1 cellular context compared by ENCODE assay signal in the genomic region with DNA sequence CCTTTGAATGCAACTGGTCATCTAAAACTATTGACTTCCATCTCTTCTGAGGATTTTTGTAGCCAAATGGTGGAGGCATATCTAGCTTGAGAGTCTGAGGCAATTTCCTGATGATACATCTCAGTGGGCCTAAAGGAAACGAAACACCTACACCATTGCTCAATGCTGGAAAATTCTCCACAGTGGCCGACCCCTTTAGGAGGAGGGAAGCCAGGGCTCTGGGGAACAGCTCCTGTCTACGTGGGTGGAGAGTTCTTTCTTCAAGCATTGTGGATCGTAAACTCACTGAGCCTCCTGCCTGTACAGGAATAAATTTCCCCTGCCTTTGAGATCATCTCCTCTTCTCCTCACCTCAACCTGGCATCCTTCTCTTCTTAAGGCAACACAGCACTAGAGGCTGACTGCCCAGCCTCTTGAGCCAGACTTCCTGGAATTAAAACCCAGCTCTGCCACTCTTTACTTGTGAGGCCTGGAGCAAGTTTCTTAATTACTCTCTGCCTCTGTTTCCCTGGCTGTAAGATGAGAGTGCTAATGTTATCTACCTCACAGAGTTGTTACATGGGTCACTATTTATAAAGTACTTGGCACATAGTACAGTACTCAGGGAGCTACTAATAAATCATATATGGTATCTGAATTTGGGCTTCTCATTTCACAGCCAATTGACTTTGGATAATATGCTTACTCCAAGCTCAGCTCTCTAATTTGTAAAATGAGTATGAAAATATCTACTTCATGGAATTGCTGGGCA.
A peak's percentile ranks its signal among the peaks of the same experiment; 100 is the strongest.
TF ChIP-seq lines count a peak whose summit lies in the region.

No MANE protein-coding gene starts in this region.

TF ChIP-seq in HEK293, 187 proteins besides CTCF, POLR2A, EP300 and RAD21 (continued from another document):
- TF ChIP-seq, protein P1, sequence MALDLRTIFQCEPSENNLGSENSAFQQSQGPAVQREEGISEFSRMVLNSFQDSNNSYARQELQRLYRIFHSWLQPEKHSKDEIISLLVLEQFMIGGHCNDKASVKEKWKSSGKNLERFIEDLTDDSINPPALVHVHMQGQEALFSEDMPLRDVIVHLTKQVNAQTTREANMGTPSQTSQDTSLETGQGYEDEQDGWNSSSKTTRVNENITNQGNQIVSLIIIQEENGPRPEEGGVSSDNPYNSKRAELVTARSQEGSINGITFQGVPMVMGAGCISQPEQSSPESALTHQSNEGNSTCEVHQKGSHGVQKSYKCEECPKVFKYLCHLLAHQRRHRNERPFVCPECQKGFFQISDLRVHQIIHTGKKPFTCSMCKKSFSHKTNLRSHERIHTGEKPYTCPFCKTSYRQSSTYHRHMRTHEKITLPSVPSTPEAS (tag by site-specific recombination; IDR thresholded peaks at IDR 0.05), result no peak
- TF ChIP-seq ZNF791 (tag by site-specific recombination; IDR thresholded peaks at IDR 0.05) (no peak), ZFHX2 (tag by site-specific recombination; conservative IDR thresholded peaks at IDR 0.05) (peak; percentile 81), ZNF292 (tag by site-specific recombination; IDR thresholded peaks at IDR 0.05; ENCODE audit: borderline replicate concordance, low read depth) (no peak), YY1 (tag by site-specific recombination; IDR thresholded peaks at IDR 0.05) (no peak), EGR2 (tag by site-specific recombination; IDR thresholded peaks at IDR 0.05; ENCODE audit: low read depth) (peak; percentile 77)
- TF ChIP-seq, protein P2, sequence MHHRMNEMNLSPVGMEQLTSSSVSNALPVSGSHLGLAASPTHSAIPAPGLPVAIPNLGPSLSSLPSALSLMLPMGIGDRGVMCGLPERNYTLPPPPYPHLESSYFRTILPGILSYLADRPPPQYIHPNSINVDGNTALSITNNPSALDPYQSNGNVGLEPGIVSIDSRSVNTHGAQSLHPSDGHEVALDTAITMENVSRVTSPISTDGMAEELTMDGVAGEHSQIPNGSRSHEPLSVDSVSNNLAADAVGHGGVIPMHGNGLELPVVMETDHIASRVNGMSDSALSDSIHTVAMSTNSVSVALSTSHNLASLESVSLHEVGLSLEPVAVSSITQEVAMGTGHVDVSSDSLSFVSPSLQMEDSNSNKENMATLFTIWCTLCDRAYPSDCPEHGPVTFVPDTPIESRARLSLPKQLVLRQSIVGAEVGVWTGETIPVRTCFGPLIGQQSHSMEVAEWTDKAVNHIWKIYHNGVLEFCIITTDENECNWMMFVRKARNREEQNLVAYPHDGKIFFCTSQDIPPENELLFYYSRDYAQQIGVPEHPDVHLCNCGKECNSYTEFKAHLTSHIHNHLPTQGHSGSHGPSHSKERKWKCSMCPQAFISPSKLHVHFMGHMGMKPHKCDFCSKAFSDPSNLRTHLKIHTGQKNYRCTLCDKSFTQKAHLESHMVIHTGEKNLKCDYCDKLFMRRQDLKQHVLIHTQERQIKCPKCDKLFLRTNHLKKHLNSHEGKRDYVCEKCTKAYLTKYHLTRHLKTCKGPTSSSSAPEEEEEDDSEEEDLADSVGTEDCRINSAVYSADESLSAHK (tag by site-specific recombination; IDR thresholded peaks at IDR 0.05), result no peak
